ENCODE assay signal across 37 cellular contexts in the genomic region with DNA sequence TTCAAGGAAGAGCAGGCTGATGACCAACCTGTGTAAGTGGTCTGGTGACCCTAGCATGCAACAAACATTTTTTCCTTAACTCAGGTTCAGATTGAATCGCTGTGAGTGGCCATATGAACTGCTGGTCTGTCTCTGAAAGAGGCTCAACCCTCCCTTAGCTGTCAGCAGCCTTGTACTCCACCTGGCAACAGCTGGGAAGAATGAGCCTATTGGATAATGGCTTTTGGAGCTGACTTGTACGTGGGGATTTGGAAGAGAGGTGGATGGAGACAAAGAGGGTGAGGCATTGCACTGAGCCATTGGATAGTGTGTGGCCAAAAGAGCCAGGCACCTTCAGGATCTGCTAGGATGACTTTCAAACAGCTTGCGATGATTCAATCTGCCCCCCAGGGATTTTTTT. TPM values are rescaled to one million over a fixed set of nuclear protein-coding genes. Genes with fewer than 3 reads are reported as not detected.
"Had no signal": no experiment of that assay in that cellular context is flagged by ENCODE, and none has a peak within 500 bp of the region (broad histone marks: within the 10 kb centered on the region; RNA-seq: fewer than 3 reads in every experiment).

No MANE protein-coding gene starts in this region.

- H3K4me3 ChIP-seq: coronary artery, gastroesophageal sphincter, heart left ventricle, hepatocyte, lung, mucosa of descending colon, prostate gland, right atrium auricular region, smooth muscle cell, stomach, thyroid gland, vagina had no signal

- H3K4me2 ChIP-seq: hepatocyte, smooth muscle cell had no signal

- H3K36me3 Mint-ChIP-seq: memory B cell; mesothelial cell of epicardium; naive B cell; natural killer cell treated with Interleukin-12 subunit alpha and Interleukin-12 subunit beta and Interleukin-15 and Interleukin-18, amount 100 ng/mL, for 72 hours had no signal

- H3K27me3 ChIP-seq: foreskin keratinocyte, gastroesophageal sphincter, hepatocyte, right atrium auricular region, thyroid gland, vagina had no signal

- H3K27ac ChIP-seq: coronary artery, epithelial cell of prostate, foreskin keratinocyte, gastroesophageal sphincter, heart left ventricle, hepatocyte, parathyroid adenoma, prostate gland, right atrium auricular region, stomach, thyroid gland, vagina had no signal

- H3K36me3 ChIP-seq: gastroesophageal sphincter, heart left ventricle, prostate gland, right atrium auricular region, stomach, thyroid gland, vagina had no signal

- H3K4me1 ChIP-seq: foreskin keratinocyte, gastroesophageal sphincter, heart left ventricle, parathyroid adenoma, prostate gland, right atrium auricular region, stomach, thyroid gland, vagina had no signal

- ATAC-seq: effector memory CD8-positive, alpha-beta T cell; esophagus mucosa; foreskin keratinocyte; gastroesophageal sphincter; heart left ventricle; left lobe of liver; mucosa of descending colon; natural killer cell treated with Interleukin-12 subunit alpha and Interleukin-12 subunit beta and Interleukin-15 and Interleukin-18, amount 100 ng/mL, for 72 hours; sciatic nerve had no signal

- H3K79me2 ChIP-seq: hepatocyte, parathyroid adenoma had no signal

- H3K4me3 Mint-ChIP-seq: effector memory CD8-positive, alpha-beta T cell; memory B cell; mesothelial cell of epicardium; naive B cell; natural killer cell treated with Interleukin-12 subunit alpha and Interleukin-12 subunit beta and Interleukin-15 and Interleukin-18, amount 100 ng/mL, for 72 hours; neural crest cell had no signal

- H3K9ac ChIP-seq: parathyroid adenoma had no signal

- DNase-seq: effector memory CD8-positive, alpha-beta T cell; heart left ventricle; mucosa of descending colon; naive B cell; stimulated activated CD4-positive, alpha-beta T cell treated with anti-CD3 and anti-CD28 coated beads, Interleukin-12 subunit alpha, Interleukin-12 subunit beta, amount 100 ng/mL, for 4 hours; stimulated activated CD4-positive, alpha-beta T cell treated with anti-CD3 and anti-CD28 coated beads, Interleukin-1b, Interleukin-23, amount 100 ng/mL, for 48 hours; stimulated activated CD4-positive, alpha-beta T cell treated with anti-CD3 and anti-CD28 coated beads, Interleukin-4, amount 100 ng/mL, for 1 hour; stimulated activated CD8-positive, alpha-beta memory T cell treated with anti-CD3 and anti-CD28 coated beads, Interleukin-4, amount 100 ng/mL, for 48 hours; stimulated activated naive CD4-positive, alpha-beta T cell treated with Interleukin-2 at 50 U/mL for 16 hours; stomach; thyroid gland had no signal

- H3K9me3 Mint-ChIP-seq: effector memory CD8-positive, alpha-beta T cell; memory B cell; natural killer cell treated with Interleukin-12 subunit alpha and Interleukin-12 subunit beta and Interleukin-15 and Interleukin-18, amount 100 ng/mL, for 72 hours had no signal

- H3K4me1 Mint-ChIP-seq: memory B cell, naive B cell, neural crest cell had no signal

- H2AFZ ChIP-seq: hepatocyte, parathyroid adenoma had no signal

- H3K9me3 ChIP-seq: gastroesophageal sphincter, heart left ventricle, mucosa of descending colon, prostate gland, right atrium auricular region, stomach, thyroid gland, vagina had no signal

- H3K27ac Mint-ChIP-seq: effector memory CD8-positive, alpha-beta T cell; memory B cell; mesothelial cell of epicardium; natural killer cell treated with Interleukin-12 subunit alpha and Interleukin-12 subunit beta and Interleukin-15 and Interleukin-18, amount 100 ng/mL, for 72 hours had no signal

RNA-seq across cellular contexts. Expression of gene BMP15, which starts 35.7 kb away (rescaled TPM):
- total RNA-seq: dermis microvascular lymphatic vessel endothelial cell; esophagus mucosa; fibroblast of lung; foreskin keratinocyte; gastroesophageal sphincter; heart left ventricle; hepatocyte; left lobe of liver; liver; mesothelial cell of epicardium; mucosa of descending colon; natural killer cell treated with Interleukin-12 subunit alpha and Interleukin-12 subunit beta and Interleukin-15 and Interleukin-18, amount 100 ng/mL, for 72 hours; neural crest cell; osteoblast; prostate gland; right atrium auricular region; sciatic nerve; smooth muscle cell; stomach; subcutaneous adipose tissue; temporal lobe; thyroid gland; ureter; vagina had no signal
- polyA plus RNA-seq: fibroblast of lung, foreskin keratinocyte, heart left ventricle, hepatocyte, keratinocyte, liver, smooth muscle cell, stomach had no signal
